1 cellular context compared by ENCODE assay signal in the genomic region with DNA sequence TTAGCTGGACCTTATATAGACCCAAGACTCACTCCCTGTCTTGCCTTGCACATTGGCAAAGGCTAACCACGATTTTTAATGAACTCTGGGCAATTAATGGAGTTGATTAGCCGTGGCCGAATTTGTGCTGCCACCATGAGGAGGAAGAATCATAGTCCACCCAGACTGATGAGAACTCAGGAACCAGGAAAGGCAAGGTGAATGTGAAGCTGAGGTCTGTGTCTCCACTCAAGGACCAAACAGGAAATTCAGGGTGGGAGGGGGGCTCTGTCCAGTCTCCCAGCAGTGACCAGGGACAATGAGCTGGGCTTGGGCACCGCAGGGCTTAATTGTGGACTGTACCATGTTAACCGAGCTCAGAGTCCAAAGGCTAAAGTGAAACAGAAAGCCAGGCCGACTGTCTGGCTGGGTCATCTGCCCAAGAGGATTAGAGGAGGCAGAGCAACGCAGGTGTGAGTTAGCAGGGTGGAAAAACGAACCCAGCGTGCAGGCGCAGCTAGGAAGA.
A peak's percentile ranks its signal among the peaks of the same experiment; 100 is the strongest.
TF ChIP-seq lines count a peak whose summit lies in the region.

No MANE protein-coding gene starts in this region.

TF ChIP-seq in HepG2, 621 proteins besides CTCF, POLR2A, EP300 and RAD21 (continued from another document and continues in another):
- TF ChIP-seq ZNF784 (CRISPR knock-in tag; IDR thresholded peaks at IDR 0.05; ENCODE audit: borderline replicate concordance), result 0 out of 2 replicates have a peak, but pooled peaks have one; percentile 53
- TF ChIP-seq HOXA3 (CRISPR knock-in tag; IDR thresholded peaks at IDR 0.05), result 0 out of 2 replicates have a peak, but pooled peaks have one; percentile 16
- peak; percentile 67; the same call in 1 of the 2 replicates for TF ChIP-seq IKZF5 (CRISPR knock-in tag; IDR thresholded peaks at IDR 0.05)
- TF ChIP-seq KLF11 (CRISPR knock-in tag; IDR thresholded peaks at IDR 0.05), result no peak
- no peak for TF ChIP-seq MYNN (CRISPR knock-in tag; IDR thresholded peaks at IDR 0.05; ENCODE audit: low read depth)
- TF ChIP-seq, protein P1, sequence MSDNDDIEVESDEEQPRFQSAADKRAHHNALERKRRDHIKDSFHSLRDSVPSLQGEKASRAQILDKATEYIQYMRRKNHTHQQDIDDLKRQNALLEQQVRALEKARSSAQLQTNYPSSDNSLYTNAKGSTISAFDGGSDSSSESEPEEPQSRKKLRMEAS (IDR thresholded peaks at IDR 0.05), result 0 out of 2 replicates have a peak, but pooled peaks have one; percentile 18
- TF ChIP-seq PITX1 (CRISPR knock-in tag; IDR thresholded peaks at IDR 0.05), result peak; percentile 89
- no peak for TF ChIP-seq MZF1 (CRISPR knock-in tag; IDR thresholded peaks at IDR 0.05; ENCODE audit: borderline replicate concordance)
- peak; percentile 58 for TF ChIP-seq ZBTB38 (CRISPR knock-in tag; IDR thresholded peaks at IDR 0.05)
- TF ChIP-seq SPEN (CRISPR knock-in tag; IDR thresholded peaks at IDR 0.05; ENCODE audit: low read depth), result peak; percentile 56; the same call in 1 of the 2 replicates
- no peak for TF ChIP-seq ZBTB37 (CRISPR knock-in tag; IDR thresholded peaks at IDR 0.05)
- no peak for TF ChIP-seq SOX6 (IDR thresholded peaks at IDR 0.05)
- TF ChIP-seq SOX6 (CRISPR knock-in tag; IDR thresholded peaks at IDR 0.05), result peak; percentile 53
- 0 out of 2 replicates have a peak, but pooled peaks have one; percentile 21 for TF ChIP-seq FOXP4 (CRISPR knock-in tag; IDR thresholded peaks at IDR 0.05)
- TF ChIP-seq TAF15 (IDR thresholded peaks at IDR 0.05; ENCODE audit: low read depth, low read length, poor library complexity, severe bottlenecking), result no peak
- peak; percentile 42 for TF ChIP-seq ARID5B (CRISPR knock-in tag; IDR thresholded peaks at IDR 0.05)
- TF ChIP-seq, protein P2, sequence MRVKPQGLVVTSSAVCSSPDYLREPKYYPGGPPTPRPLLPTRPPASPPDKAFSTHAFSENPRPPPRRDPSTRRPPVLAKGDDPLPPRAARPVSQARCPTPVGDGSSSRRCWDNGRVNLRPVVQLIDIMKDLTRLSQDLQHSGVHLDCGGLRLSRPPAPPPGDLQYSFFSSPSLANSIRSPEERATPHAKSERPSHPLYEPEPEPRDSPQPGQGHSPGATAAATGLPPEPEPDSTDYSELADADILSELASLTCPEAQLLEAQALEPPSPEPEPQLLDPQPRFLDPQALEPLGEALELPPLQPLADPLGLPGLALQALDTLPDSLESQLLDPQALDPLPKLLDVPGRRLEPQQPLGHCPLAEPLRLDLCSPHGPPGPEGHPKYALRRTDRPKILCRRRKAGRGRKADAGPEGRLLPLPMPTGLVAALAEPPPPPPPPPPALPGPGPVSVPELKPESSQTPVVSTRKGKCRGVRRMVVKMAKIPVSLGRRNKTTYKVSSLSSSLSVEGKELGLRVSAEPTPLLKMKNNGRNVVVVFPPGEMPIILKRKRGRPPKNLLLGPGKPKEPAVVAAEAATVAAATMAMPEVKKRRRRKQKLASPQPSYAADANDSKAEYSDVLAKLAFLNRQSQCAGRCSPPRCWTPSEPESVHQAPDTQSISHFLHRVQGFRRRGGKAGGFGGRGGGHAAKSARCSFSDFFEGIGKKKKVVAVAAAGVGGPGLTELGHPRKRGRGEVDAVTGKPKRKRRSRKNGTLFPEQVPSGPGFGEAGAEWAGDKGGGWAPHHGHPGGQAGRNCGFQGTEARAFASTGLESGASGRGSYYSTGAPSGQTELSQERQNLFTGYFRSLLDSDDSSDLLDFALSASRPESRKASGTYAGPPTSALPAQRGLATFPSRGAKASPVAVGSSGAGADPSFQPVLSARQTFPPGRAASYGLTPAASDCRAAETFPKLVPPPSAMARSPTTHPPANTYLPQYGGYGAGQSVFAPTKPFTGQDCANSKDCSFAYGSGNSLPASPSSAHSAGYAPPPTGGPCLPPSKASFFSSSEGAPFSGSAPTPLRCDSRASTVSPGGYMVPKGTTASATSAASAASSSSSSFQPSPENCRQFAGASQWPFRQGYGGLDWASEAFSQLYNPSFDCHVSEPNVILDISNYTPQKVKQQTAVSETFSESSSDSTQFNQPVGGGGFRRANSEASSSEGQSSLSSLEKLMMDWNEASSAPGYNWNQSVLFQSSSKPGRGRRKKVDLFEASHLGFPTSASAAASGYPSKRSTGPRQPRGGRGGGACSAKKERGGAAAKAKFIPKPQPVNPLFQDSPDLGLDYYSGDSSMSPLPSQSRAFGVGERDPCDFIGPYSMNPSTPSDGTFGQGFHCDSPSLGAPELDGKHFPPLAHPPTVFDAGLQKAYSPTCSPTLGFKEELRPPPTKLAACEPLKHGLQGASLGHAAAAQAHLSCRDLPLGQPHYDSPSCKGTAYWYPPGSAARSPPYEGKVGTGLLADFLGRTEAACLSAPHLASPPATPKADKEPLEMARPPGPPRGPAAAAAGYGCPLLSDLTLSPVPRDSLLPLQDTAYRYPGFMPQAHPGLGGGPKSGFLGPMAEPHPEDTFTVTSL (CRISPR knock-in tag; IDR thresholded peaks at IDR 0.05; ENCODE audit: borderline replicate concordance), result peak; percentile 58; the same call in 1 of the 2 replicates
- no peak for TF ChIP-seq PHF5A (CRISPR knock-in tag; IDR thresholded peaks at IDR 0.05; ENCODE audit: low read depth, unreplicated experiment)
- TF ChIP-seq ZFY (CRISPR knock-in tag; IDR thresholded peaks at IDR 0.05), result 0 out of 2 replicates have a peak, but pooled peaks have one; percentile 19
- no peak for TF ChIP-seq DRAP1 (CRISPR knock-in tag; IDR thresholded peaks at IDR 0.05)
- TF ChIP-seq ZNF615 (CRISPR knock-in tag; IDR thresholded peaks at IDR 0.05; ENCODE audit: borderline replicate concordance), result no peak
- TF ChIP-seq NBN (conservative IDR thresholded peaks at IDR 0.05), result no peak
- 0 out of 2 replicates have a peak, but pooled peaks have one; percentile 28 for TF ChIP-seq ZSCAN9 (CRISPR knock-in tag; IDR thresholded peaks at IDR 0.05; ENCODE audit: borderline replicate concordance)
- 0 out of 2 replicates have a peak, but pooled peaks have one; percentile 10 for TF ChIP-seq BCL6 (CRISPR knock-in tag; IDR thresholded peaks at IDR 0.05)
- 0 out of 3 replicates have a peak, but pooled peaks have one; percentile 29 for TF ChIP-seq MXI1 (IDR thresholded peaks at IDR 0.05; ENCODE audit: borderline replicate concordance, low read depth, low read length)
- no peak for TF ChIP-seq ZNF543 (CRISPR knock-in tag; IDR thresholded peaks at IDR 0.05)
- TF ChIP-seq SRSF4 (IDR thresholded peaks at IDR 0.05; ENCODE audit: low read depth, low read length, poor library complexity, severe bottlenecking), result no peak
- peak; percentile 81 for TF ChIP-seq ZNF331 (CRISPR knock-in tag; IDR thresholded peaks at IDR 0.05)
- TF ChIP-seq PCBP2 (optimal IDR thresholded peaks at IDR 0.05; ENCODE audit: low read depth, low read length, poor library complexity, severe bottlenecking), result no peak
- TF ChIP-seq KLF13 (CRISPR knock-in tag; IDR thresholded peaks at IDR 0.05), result no peak
- no peak for TF ChIP-seq MLLT10 (CRISPR knock-in tag; IDR thresholded peaks at IDR 0.05)
- TF ChIP-seq ZNF350 (CRISPR knock-in tag; IDR thresholded peaks at IDR 0.05; ENCODE audit: borderline replicate concordance, low read depth), result peak; percentile 34; the same call in 1 of the 2 replicates
- TF ChIP-seq ZNF160 (CRISPR knock-in tag; IDR thresholded peaks at IDR 0.05), result no peak
- no peak for TF ChIP-seq ETV5 (CRISPR knock-in tag; IDR thresholded peaks at IDR 0.05; ENCODE audit: borderline replicate concordance)
- no peak for TF ChIP-seq CREM (IDR thresholded peaks at IDR 0.05)
- no peak for TF ChIP-seq CREM (CRISPR knock-in tag; IDR thresholded peaks at IDR 0.05)
- peak; percentile 43; the same call in 1 of the 2 replicates for TF ChIP-seq MYC (CRISPR knock-in tag; IDR thresholded peaks at IDR 0.05; ENCODE audit: borderline replicate concordance)
- no peak for TF ChIP-seq MED13 (CRISPR knock-in tag; IDR thresholded peaks at IDR 0.05)
- no peak for TF ChIP-seq ZNF10 (CRISPR knock-in tag; IDR thresholded peaks at IDR 0.05; ENCODE audit: borderline replicate concordance, low read depth)
- TF ChIP-seq, protein P3, sequence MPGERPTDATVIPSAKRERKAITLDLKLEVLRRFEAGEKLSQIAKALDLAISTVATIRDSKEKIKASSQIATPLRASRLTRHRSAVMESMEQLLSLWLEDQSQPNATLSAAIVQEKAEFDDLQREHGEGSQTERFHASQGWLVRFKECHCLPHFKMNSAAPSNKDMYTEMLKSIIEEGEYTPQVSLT (CRISPR knock-in tag; IDR thresholded peaks at IDR 0.05; ENCODE audit: borderline replicate concordance, low read depth), result no peak
- no peak for TF ChIP-seq SIN3B (IDR thresholded peaks at IDR 0.05; ENCODE audit: low read length)
